Comparison of ENCODE assay signal across 9 cellular contexts in genomic region chr17:39576187-39576586, GRCh38. TPM values are rescaled to one million over a fixed set of nuclear protein-coding genes. Genes with fewer than 3 reads are reported as not detected.
DNase-seq lines count a peak whose midpoint lies in the region; ATAC-seq and TF ChIP-seq lines count a peak whose summit lies in the region.
"Had no signal": no experiment of that assay in that cellular context is flagged by ENCODE, and none has a peak within 500 bp of the region (broad histone marks: within the 10 kb centered on the region; RNA-seq: fewer than 3 reads in every experiment).

No MANE protein-coding gene starts in this region.

- no peak overlapping the region for H3K4me3 Mint-ChIP-seq in Calu3 (ENCODE audit: low read depth, unreplicated experiment)
- no peak overlapping the region for H3K4me3 Mint-ChIP-seq in HFFc6

- H3K36me3 ChIP-seq in liver (ENCODE audit: control insufficient read depth in 4 of 4, insufficient read depth in 3 of 4, low read depth in 1 of 4, low read length in 3 of 4) (no peaks in the 10 kb centered on the region), thyroid gland (no peaks in the 10 kb centered on the region)

- TF ChIP-seq POLR2A in thyroid gland (IDR thresholded peaks at IDR 0.05): no peak

- CTCF ChIA-PET in Calu3 (lab: Charles Lee): interaction anchor here (0.5 to 4.3 kb wide), 26 partner anchors 9 to 405 kb away, joined by 3 to 29 read pairs (median 5); partner anchors contain the start of gene PSMD3

- H3K4me1 ChIP-seq in liver (ENCODE audit: control insufficient read depth in 4 of 4, insufficient read depth in 4 of 4, low read length in 3 of 4): peaks cover 5 to 19% (median 9%) of the 10 kb centered on the region in 4 donors
- H3K4me1 ChIP-seq in thyroid gland: peaks cover 0 to 5% of the 10 kb centered on the region in 2 donors

- H3K4me1 Mint-ChIP-seq in Calu3 (ENCODE audit: low read depth, unreplicated experiment): peaks cover 7% of the 10 kb centered on the region
- H3K4me1 Mint-ChIP-seq in HFFc6 (ENCODE audit: low read depth): peaks cover 7% of the 10 kb centered on the region

- no peak overlapping the region for H3K27ac ChIP-seq in liver (ENCODE audit: low read depth in 1 of 2, low read length in 2 of 2)
- H3K27ac ChIP-seq in thyroid gland: no peak overlapping the region

- H3K4me3 ChIP-seq in liver (ENCODE audit: low read depth in 1 of 3, low read length in 3 of 3): no peak overlapping the region
- no peak overlapping the region for H3K4me3 ChIP-seq in thyroid gland (replicated peaks in 1 of 3)

- H3K27me3 ChIP-seq in liver (ENCODE audit: control insufficient read depth in 4 of 4, insufficient read depth in 4 of 4, low read length in 3 of 4) (no peaks in the 10 kb centered on the region), thyroid gland (no peaks in the 10 kb centered on the region)

- H3K27me3 Mint-ChIP-seq in Calu3 (ENCODE audit: unreplicated experiment) (peaks cover 55% of the 10 kb centered on the region), HFFc6 (ENCODE audit: insufficient read depth) (peaks cover 19% of the 10 kb centered on the region)

- TF ChIP-seq RAD21 in liver (IDR thresholded peaks at IDR 0.05): no peak

- TF ChIP-seq CTCF in Calu3 (IDR thresholded peaks at IDR 0.05; ENCODE audit: unreplicated experiment): peak; percentile 99
- TF ChIP-seq CTCF in HFFc6 (IDR thresholded peaks at IDR 0.05): peak; percentile 72
- peak; percentile 7 for TF ChIP-seq CTCF in liver (IDR thresholded peaks at IDR 0.05; ENCODE audit: low read depth, low read length, missing input control)
- peak in 2 of 6 experiments; percentile 19 to 36 for TF ChIP-seq CTCF in thyroid gland (IDR thresholded peaks at IDR 0.05)

- H3K27ac Mint-ChIP-seq in Calu3 (ENCODE audit: unreplicated experiment) (no peak overlapping the region), HFFc6 (no peak overlapping the region)

- no TSS peak for BruUV-seq in Calu3 (replicated peaks; lab: Mats Ljungman, UMichigan)

- H3K9me3 Mint-ChIP-seq in Calu3 (ENCODE audit: low read depth, unreplicated experiment): peaks cover 3% of the 10 kb centered on the region
- peaks cover 5% of the 10 kb centered on the region for H3K9me3 Mint-ChIP-seq in HFFc6

- ATAC-seq in HG03521 (IDR thresholded peaks at IDR 0.05; ENCODE audit: unreplicated experiment): no peak
- ATAC-seq in GM21786 (IDR thresholded peaks at IDR 0.05; ENCODE audit: unreplicated experiment): no peak
- no peak for ATAC-seq in GM19455 (IDR thresholded peaks at IDR 0.05; ENCODE audit: unreplicated experiment)

- H3K9me3 ChIP-seq in liver (ENCODE audit: control insufficient read depth in 4 of 4, low read length in 3 of 4) (no peaks in the 10 kb centered on the region), thyroid gland (no peaks in the 10 kb centered on the region)

- H3K9ac ChIP-seq in liver (ENCODE audit: low read depth in 1 of 2, low read length in 2 of 2): no peak overlapping the region

- intact Hi-C loops in Calu3 (cut with micrococcal nuclease; ENCODE audit: unreplicated experiment) (no loop called here), thyroid gland (cut with DNase I) (no loop called here)

- peak; percentile 78 for DNase-seq in Calu3
- DNase-seq in HFFc6: peak; percentile 5
- peak; percentile 17 for DNase-seq in UCSD-AML1 (lab: John Stamatoyannopoulos, UW; ENCODE audit: unreplicated experiment)
- DNase-seq in thyroid gland: no peak

- H3K36me3 Mint-ChIP-seq in Calu3 (ENCODE audit: insufficient read depth, unreplicated experiment): peaks cover 21% of the 10 kb centered on the region
- peaks cover 6% of the 10 kb centered on the region for H3K36me3 Mint-ChIP-seq in HFFc6 (ENCODE audit: low read depth)

- 71% methylated on average over 7 of the region's 7 CpGs for whole genome bisulfite sequencing in liver
- 29 to 36% methylated on average over 7 of the region's 7 CpGs for WGBS in thyroid gland, 2 donors

TF ChIP-seq in liver, 16 proteins besides CTCF, POLR2A, EP300 and RAD21:
- TF ChIP-seq NR2F2 (IDR thresholded peaks at IDR 0.05) (no peak), HNF4A (conservative IDR thresholded peaks at IDR 0.05) (no peak), ATF3 (IDR thresholded peaks at IDR 0.05) (no peak), YY1 (IDR thresholded peaks at IDR 0.05) (no peak), REST (IDR thresholded peaks at IDR 0.05) (no peak), SP1 (IDR thresholded peaks at IDR 0.05) (no peak), FOXA1 (IDR thresholded peaks at IDR 0.05) (no peak), HNF4G (IDR thresholded peaks at IDR 0.05) (no peak), JUND (IDR thresholded peaks at IDR 0.05) (no peak), RXRA (IDR thresholded peaks at IDR 0.05) (no peak), EGR1 (IDR thresholded peaks at IDR 0.05; ENCODE audit: low read depth in 2 of 2) (no peak)
TF ChIP-seq in liver: peak in this region for 0.

RNA-seq across cellular contexts. Expression of gene NEUROD2, which starts 31.5 kb away (rescaled TPM):
- total RNA-seq in Calu3 (2022) (not detected in 2 replicates), liver (not detected), thyroid gland (not detected)
- not detected for total RNA-seq in HFFc6 (2021; fragmentation: NEBNext Ultra II Directional; extraction: Animal tissue kit (Norgen Biotek cat#: 25700))
- polyA plus RNA-seq in liver: not detected
- total RNA-seq: activated CD8-positive, alpha-beta memory T cell treated with anti-CD3 and anti-CD28 coated beads for 36 hours had no signal

RNA-seq across cellular contexts. Expression of gene PPP1R1B, which starts 50.6 kb away (rescaled TPM):
- total RNA-seq in Calu3 (2022): 8.3 and 11.1 TPM in 2 replicates
- total RNA-seq in HFFc6 (2021; fragmentation: NEBNext Ultra II Directional; extraction: Animal tissue kit (Norgen Biotek cat#: 25700)): not detected
- total RNA-seq in liver: under 1 TPM in 1 of 2 donors, not detected in 1; 0.14 TPM
- polyA plus RNA-seq in liver: not detected
- total RNA-seq in thyroid gland: 1 to 10 TPM in 1 of 4 donors, not detected in 3; 1.2 TPM
- total RNA-seq: activated CD8-positive, alpha-beta memory T cell treated with anti-CD3 and anti-CD28 coated beads for 36 hours had no signal

Comparison
In these comparisons a context has a peak if more than half of its experiments do, and no peak if none do; other contexts are left out.
1. DNase-seq: peak in Calu3 (single experiment), HFFc6 (single experiment) and UCSD-AML1 (single experiment); none in thyroid gland (0 of 2).